Comparison of ENCODE assay signal across 8 cellular contexts in genomic region chr3:126475411-126476114, GRCh38. TPM values are rescaled to one million over a fixed set of nuclear protein-coding genes. Genes with fewer than 3 reads are reported as not detected.
DNase-seq lines count a peak whose midpoint lies in the region; ATAC-seq, FAIRE-seq and TF ChIP-seq lines count a peak whose summit lies in the region.

ZXDC (minus strand) TSS chr3:126475891; CDS start chr3:126475865, 26 bp downstream.

- ATAC-seq in GM21515 (IDR thresholded peaks at IDR 0.05; ENCODE audit: unreplicated experiment): peak; percentile 84

- H3K9me3 ChIP-seq in OCI-LY3 (ENCODE audit: insufficient read depth, low read length): no peaks in the 10 kb centered on the region
- no peaks in the 10 kb centered on the region for H3K9me3 ChIP-seq in endothelial cell of umbilical vein (replicated peaks; ENCODE audit: control insufficient read depth, insufficient read depth, low read length)
- H3K9me3 ChIP-seq in mononuclear cell (ENCODE audit: low read depth, low read length): no peaks in the 10 kb centered on the region

- peak within 1 kb of the TSS; percentile 88 for H3K4me3 ChIP-seq in OCI-LY3 (ENCODE audit: low read length)
- H3K4me3 ChIP-seq in endothelial cell of umbilical vein (replicated peaks in 1 of 3; ENCODE audit: insufficient read depth in 1 of 3, low read depth in 1 of 3, low read length in 3 of 3): peak within 1 kb of the TSS; percentile 58 to 72 (median 65)
- peak within 1 kb of the TSS; percentile 66 for H3K4me3 ChIP-seq in mononuclear cell (ENCODE audit: low read length)

- CTCF ChIA-PET in endothelial cell of umbilical vein (lab: Charles Lee): interaction anchor here (0.7 to 2.2 kb wide), 10 partner anchors 12 to 342 kb away, joined by 3 to 8 read pairs (median 5); no protein-coding TSS in a partner anchor

- H3K36me3 ChIP-seq in OCI-LY3 (replicated peaks; ENCODE audit: low read depth, low read length): peaks cover 32% of the 10 kb centered on the region
- peaks cover 1 to 8% of the 10 kb centered on the region in 2 experiments for H3K36me3 ChIP-seq in endothelial cell of umbilical vein (ENCODE audit: control insufficient read depth in 2 of 2, extremely low read depth in 1 of 2, insufficient read depth in 2 of 2, low read length in 2 of 2)

- POLR2A ChIA-PET in endothelial cell of umbilical vein (lab: Charles Lee): no interaction called here

- DNase-seq in DMS 273 treated with DMSO at 0.1 percent for 48 hours (lab: John Stamatoyannopoulos, UW): peak; percentile 83
- peak; percentile 99 for DNase-seq in HuH-7 (ENCODE audit: low spot score)
- DNase-seq in activated T-cell treated with anti-CD3 and anti-CD28 coated beads for 1 hour (ENCODE audit: low read depth): peak; percentile 88
- peak; percentile 94 for DNase-seq in endothelial cell of umbilical vein (ENCODE audit: low read depth, low spot score)
- DNase-seq in stimulated activated CD8-positive, alpha-beta memory T cell treated with anti-CD3 and anti-CD28 coated beads, Interleukin-2, amount 100 ng/mL, for 48 hours (ENCODE audit: low read depth in 2 of 2): peak; percentile 86 to 94

- TF ChIP-seq CTCF in OCI-LY3 (IDR thresholded peaks at IDR 0.05; ENCODE audit: low read depth, low read length): peak; percentile 37
- peak; percentile 21 to 58 for TF ChIP-seq CTCF in endothelial cell of umbilical vein (IDR thresholded peaks at IDR 0.05; ENCODE audit: extremely low read depth in 1 of 2, insufficient read depth in 1 of 2, low read depth in 1 of 2, low read length in 2 of 2)

- H2AFZ ChIP-seq in OCI-LY3 (ENCODE audit: low read depth, low read length): peak within 1 kb of the TSS; percentile 94
- H2AFZ ChIP-seq in endothelial cell of umbilical vein (ENCODE audit: low read depth, low read length): peak within 1 kb of the TSS; percentile 100

- H3K79me2 ChIP-seq in OCI-LY3 (ENCODE audit: low read length) (peaks cover 39% of the 10 kb centered on the region), endothelial cell of umbilical vein (ENCODE audit: control insufficient read depth, insufficient read depth, low read length) (peaks cover 39% of the 10 kb centered on the region)

- dilution Hi-C loops in endothelial cell of umbilical vein (cut with MboI; ENCODE audit: extremely low pct_ligation_motif_present, low sequenced_read_pairs): no loop called here

- TF ChIP-seq POLR2A in endothelial cell of umbilical vein (IDR thresholded peaks at IDR 0.05; ENCODE audit: low read depth, low read length): peak; percentile 81

- H3K4me2 ChIP-seq in OCI-LY3 (ENCODE audit: low read length): peak within 1 kb of the TSS; percentile 88
- H3K4me2 ChIP-seq in endothelial cell of umbilical vein (ENCODE audit: insufficient read depth, low read length): peak within 1 kb of the TSS; percentile 87

- peak within 1 kb of the TSS; percentile 22; the same call in 1 of the 2 replicates for H3K27ac ChIP-seq in OCI-LY3 (ENCODE audit: low read length)
- H3K27ac ChIP-seq in endothelial cell of umbilical vein (ENCODE audit: insufficient read depth, low read depth, low read length): peak within 1 kb of the TSS; percentile 73

- no TSS peak for BruUV-seq in endothelial cell of umbilical vein (replicated peaks; lab: Mats Ljungman, UMichigan)

- peaks cover 27% of the 10 kb centered on the region for H4K20me1 ChIP-seq in OCI-LY3 (ENCODE audit: insufficient read depth, low read length)
- no peaks in the 10 kb centered on the region for H4K20me1 ChIP-seq in endothelial cell of umbilical vein (replicated peaks; ENCODE audit: control insufficient read depth, extremely low read depth, insufficient read depth, low read length)

- peak; percentile 81 for FAIRE-seq in endothelial cell of umbilical vein (lab: Jason Lieb, UNC)

- no peaks in the 10 kb centered on the region for H3K9me1 ChIP-seq in endothelial cell of umbilical vein (replicated peaks; ENCODE audit: control insufficient read depth, extremely low read depth, insufficient read depth, low read length)

- intact Hi-C loops in endothelial cell of umbilical vein (cut with micrococcal nuclease): loop anchor here (1.0 to 10.0 kb wide), 5 partner anchors 12 to 561 kb away; partner anchors contain the start of gene CHCHD6

- H3K4me1 ChIP-seq in OCI-LY3 (ENCODE audit: low read length): peaks cover 19% of the 10 kb centered on the region
- peaks cover 33% of the 10 kb centered on the region for H3K4me1 ChIP-seq in endothelial cell of umbilical vein (ENCODE audit: control insufficient read depth, extremely low read depth, insufficient read depth, low read length)
- peaks cover 41% of the 10 kb centered on the region for H3K4me1 ChIP-seq in mononuclear cell (ENCODE audit: insufficient read depth, low read length)

- H3K9ac ChIP-seq in OCI-LY3 (ENCODE audit: low read length): peak within 1 kb of the TSS; percentile 66
- peak within 1 kb of the TSS; percentile 75 for H3K9ac ChIP-seq in endothelial cell of umbilical vein (replicated peaks; ENCODE audit: extremely low read depth, insufficient read depth, low read length)

- H3K27me3 ChIP-seq in OCI-LY3 (ENCODE audit: low read depth, low read length) (no peaks in the 10 kb centered on the region), endothelial cell of umbilical vein (ENCODE audit: control insufficient read depth in 2 of 2, insufficient read depth in 2 of 2, low read length in 2 of 2) (no peaks in the 10 kb centered on the region), mononuclear cell (ENCODE audit: insufficient read depth, low read length) (no peaks in the 10 kb centered on the region)

TF ChIP-seq in endothelial cell of umbilical vein, 7 proteins besides CTCF, POLR2A, EP300 and RAD21:
- TF ChIP-seq POLR2AphosphoS5 (IDR thresholded peaks at IDR 0.05; ENCODE audit: insufficient read depth, low read depth, low read length) (peak; percentile 82), GATA2 (IDR thresholded peaks at IDR 0.05; ENCODE audit: insufficient read depth, insufficient read length, low read depth, low read length) (no peak), JUN (IDR thresholded peaks at IDR 0.05; ENCODE audit: borderline replicate concordance, insufficient read depth, insufficient read length, low read depth) (no peak)

RNA-seq across cellular contexts. Expression of gene ZXDC, which starts in this region (rescaled TPM):
- 21.3 and 22.6 TPM in 2 replicates for total RNA-seq in endothelial cell of umbilical vein
- 13.3 and 15.2 TPM in 2 replicates for polyA plus RNA-seq in endothelial cell of umbilical vein
- 10.8 and 10.9 TPM in 2 replicates for polyA plus RNA-seq in endothelial cell of umbilical vein (2011; cell fraction: cytosol; rRNA removed)
- polyA plus RNA-seq in endothelial cell of umbilical vein (2011; cell fraction: nucleus; rRNA removed): 35.9 and 39.4 TPM in 2 replicates
- polyA plus RNA-seq in endothelial cell of umbilical vein (2012): 9.0 and 11.2 TPM in 2 replicates
- 25.5 and 28.9 TPM in 2 replicates for polyA minus RNA-seq in endothelial cell of umbilical vein
- 17.8 TPM for polyA minus RNA-seq in endothelial cell of umbilical vein (2011; cell fraction: cytosol; rRNA and poly(A)+ RNA removed)
- 30.2 and 35.2 TPM in 2 replicates for polyA minus RNA-seq in endothelial cell of umbilical vein (2011; cell fraction: nucleus; rRNA and poly(A)+ RNA removed)
- 63.2 TPM for total RNA-seq in mononuclear cell

Comparison
In these comparisons a context has a peak if more than half of its experiments do, and no peak if none do; other contexts are left out.
1. Peak in every context shown above with its lines: DNase-seq, ATAC-seq, H3K4me3 ChIP-seq and H3K27ac ChIP-seq.